Comparison of ENCODE assay signal across 27 cellular contexts in genomic region chr4:3311095-3311372, GRCh38. TPM values are rescaled to one million over a fixed set of nuclear protein-coding genes. Genes with fewer than 3 reads are reported as not detected.
DNase-seq lines count a peak whose midpoint lies in the region; ATAC-seq and TF ChIP-seq lines count a peak whose summit lies in the region.
"Had no signal": no experiment of that assay in that cellular context is flagged by ENCODE, and none has a peak within 500 bp of the region (broad histone marks: within the 10 kb centered on the region; RNA-seq: fewer than 3 reads in every experiment).

No MANE protein-coding gene starts in this region.

- no peak overlapping the region for H3K23ac ChIP-seq in IMR-90 (ENCODE audit: low read depth, low read length)

- no peak overlapping the region for H2AK5ac ChIP-seq in IMR-90 (ENCODE audit: low read depth, low read length)

- H3K4me3 ChIP-seq in BLaER1 (no peak overlapping the region), IMR-90 (ENCODE audit: insufficient read depth, low read depth, low read length) (no peak overlapping the region), spleen (no peak overlapping the region)
- H3K4me3 ChIP-seq: esophagus squamous epithelium, gastrocnemius medialis, lung, Peyer's patch, prostate gland, SJSA1, skin epidermis had no signal

- H3K9me1 ChIP-seq in IMR-90 (ENCODE audit: insufficient read depth, low read length) = peaks cover 34% of the 10 kb centered on the region

- ATAC-seq in IMR-90 (ENCODE audit: low read depth) (no peak), GM19023 (IDR thresholded peaks at IDR 0.05; ENCODE audit: unreplicated experiment) (no peak), WTC11 (no peak)
- ATAC-seq: activated CD8-positive, alpha-beta T cell treated with anti-CD3 and anti-CD28 coated beads, Interleukin-2, amount 10 ng/mL, durations not matched to agents 7 days and 5 days; T-cell had no signal

- H3K4me3 Mint-ChIP-seq in glutamatergic neuron (ENCODE audit: unreplicated experiment) (peak overlapping the region; percentile 23), WTC11 (no peak overlapping the region)
- H3K4me3 Mint-ChIP-seq: activated CD8-positive, alpha-beta T cell treated with anti-CD3 and anti-CD28 coated beads, Interleukin-2, amount 10 ng/mL, durations not matched to agents 7 days and 5 days; CD8-positive, alpha-beta memory T cell; HFFc6; neural crest cell; T-cell had no signal

- DNase-seq in IMR-90 = no peak
- DNase-seq in glutamatergic neuron = no peak
- DNase-seq in spleen = peak; percentile 64
- no peak for DNase-seq in Ammon's horn (ENCODE audit: low spot score)
- DNase-seq in WTC11 (ENCODE audit: low spot score) = no peak
- DNase-seq: activated CD4-positive, alpha-beta T cell treated with anti-CD3 and anti-CD28 coated beads for 1 hour; activated CD8-positive, alpha-beta T cell treated with anti-CD3 and anti-CD28 coated beads, Interleukin-2, amount 10 ng/mL, durations not matched to agents 7 days and 5 days; activated T-cell treated with anti-CD3 and anti-CD28 coated beads, Interleukin-2, amount 50 U/mL, for 1 hour; brain microvascular endothelial cell; CD8-positive, alpha-beta memory T cell; esophagus squamous epithelium; gastrocnemius medialis; HFFc6; hypothalamus; NCI-H146; NCI-H524; NK-92 treated with Interleukin-12 subunit alpha and Interleukin-12 subunit beta, amount 100 ng/mL, for 24 hours had no signal

- H3K27ac Mint-ChIP-seq in glutamatergic neuron (ENCODE audit: unreplicated experiment) (peak overlapping the region; percentile 38), WTC11 (no peak overlapping the region)
- H3K27ac Mint-ChIP-seq: activated CD8-positive, alpha-beta T cell treated with anti-CD3 and anti-CD28 coated beads, Interleukin-2, amount 10 ng/mL, durations not matched to agents 7 days and 5 days; HFFc6; T-cell had no signal

- no TSS peak for BruUV-seq in IMR-90 (replicated peaks; lab: Mats Ljungman, UMichigan)

- no peak overlapping the region for H2BK5ac ChIP-seq in IMR-90 (ENCODE audit: low read depth, low read length, poor library complexity, severe bottlenecking)

- H3K4me1 Mint-ChIP-seq in glutamatergic neuron (ENCODE audit: low read depth, unreplicated experiment) = peaks cover 38% of the 10 kb centered on the region
- peaks cover 18% of the 10 kb centered on the region for H3K4me1 Mint-ChIP-seq in WTC11

- H3K36me3 ChIP-seq in BLaER1 (peaks cover 51% of the 10 kb centered on the region), IMR-90 (ENCODE audit: control insufficient read depth, insufficient read depth, low read length) (no peaks in the 10 kb centered on the region), spleen (peaks cover 0 to 1% (median 0%) of the 10 kb centered on the region in 6 donors)
- H3K36me3 ChIP-seq: brain microvascular endothelial cell, gastrocnemius medialis, Peyer's patch, prostate gland, SJSA1 had no signal

- H4K91ac ChIP-seq in IMR-90 (ENCODE audit: insufficient read depth, low read depth, low read length) = no peak overlapping the region

- CTCF ChIA-PET in IMR-90 (lab: Yijun Ruan, JAX) (no interaction called here), WTC11 (lab: Charles Lee) (interaction anchor here (1.8 kb wide), 1 partner anchor 124 kb away, joined by 5 read pairs; no protein-coding TSS in a partner anchor)

- 88% methylated on average over 9 of the region's 13 CpGs; no CpG with 5 or more reads in 1 of the 2 experiments for WGBS in IMR-90 (ENCODE audit: extremely low coverage in 2 of 2, insufficient read length in 1 of 2), 2 experiments
- 94 to 96% (median 95%) methylated on average over 10 to 13 of the region's 13 CpGs for WGBS in spleen, 5 donors

- no peak overlapping the region for H2AFZ ChIP-seq in IMR-90 (replicated peaks; ENCODE audit: low read length, poor library complexity)

- peak overlapping the region; percentile 96 for H3K4me2 ChIP-seq in BLaER1
- H3K4me2 ChIP-seq in IMR-90 (ENCODE audit: low read depth, low read length) = no peak overlapping the region
- H3K4me2 ChIP-seq: KMS-11 had no signal

- H3K9ac ChIP-seq in BLaER1 (no peak overlapping the region), IMR-90 (ENCODE audit: low read depth, low read length) (no peak overlapping the region)
- H3K9ac ChIP-seq: KMS-11 had no signal

- H3K9me3 ChIP-seq in BLaER1 (no peaks in the 10 kb centered on the region), IMR-90 (ENCODE audit: control insufficient read depth, insufficient read depth, low read length) (no peaks in the 10 kb centered on the region), spleen (no peaks in the 10 kb centered on the region)
- H3K9me3 ChIP-seq: esophagus squamous epithelium, gastrocnemius medialis, Peyer's patch, prostate gland, SJSA1 had no signal

- H3K36me3 Mint-ChIP-seq in glutamatergic neuron (ENCODE audit: unreplicated experiment) (peaks cover under 1% of the 10 kb centered on the region), WTC11 (peaks cover 1% of the 10 kb centered on the region; the same call in 1 of the 2 replicates)
- H3K36me3 Mint-ChIP-seq: CD8-positive, alpha-beta memory T cell had no signal

- TF ChIP-seq POLR2A in IMR-90 (IDR thresholded peaks at IDR 0.05; ENCODE audit: low read depth, low read length) (no peak), spleen (IDR thresholded peaks at IDR 0.05) (no peak)

- H3K27me3 Mint-ChIP-seq in glutamatergic neuron (ENCODE audit: unreplicated experiment) (peaks cover 8% of the 10 kb centered on the region), WTC11 (ENCODE audit: low read depth) (no peaks in the 10 kb centered on the region)
- H3K27me3 Mint-ChIP-seq: T-cell had no signal

- H2BK120ac ChIP-seq in IMR-90 (ENCODE audit: low read depth, low read length) = no peak overlapping the region

- H3K27ac ChIP-seq in BLaER1 (peak overlapping the region; percentile 56), IMR-90 (ENCODE audit: insufficient read depth, low read length) (no peak overlapping the region), spleen (no peak overlapping the region)
- H3K27ac ChIP-seq: brain microvascular endothelial cell, esophagus squamous epithelium, gastrocnemius medialis, KMS-11, prostate gland, SJSA1, skin epidermis had no signal

- no peak overlapping the region for H3K18ac ChIP-seq in IMR-90 (ENCODE audit: low read depth, low read length)

- H3K9me3 Mint-ChIP-seq in glutamatergic neuron (ENCODE audit: unreplicated experiment) = peaks cover 9% of the 10 kb centered on the region
- H3K9me3 Mint-ChIP-seq in WTC11 = no peaks in the 10 kb centered on the region
- H3K9me3 Mint-ChIP-seq: CD8-positive, alpha-beta memory T cell; HFFc6; neural crest cell; T-cell had no signal

- no peak for TF ChIP-seq RAD21 in IMR-90 (IDR thresholded peaks at IDR 0.05; ENCODE audit: low read length)

- H4K8ac ChIP-seq in IMR-90 (ENCODE audit: low read depth in 2 of 2, low read length in 2 of 2) = no peak overlapping the region

- H3K4me1 ChIP-seq in BLaER1 (peaks cover 85% of the 10 kb centered on the region), IMR-90 (ENCODE audit: control insufficient read depth, insufficient read depth, low read length) (peaks cover 4% of the 10 kb centered on the region), spleen (peaks cover 0 to 20% (median 9%) of the 10 kb centered on the region in 6 donors)
- H3K4me1 ChIP-seq: prostate gland had no signal

- H3K4ac ChIP-seq in IMR-90 (ENCODE audit: low read depth, low read length) = no peak overlapping the region

- no peak overlapping the region for H2BK15ac ChIP-seq in IMR-90 (ENCODE audit: low read depth, low read length)

- H3K79me1 ChIP-seq in IMR-90 (ENCODE audit: low read depth in 1 of 2, low read length in 2 of 2) = peaks cover 30 to 80% of the 10 kb centered on the region in 2 experiments

- no peak overlapping the region for H2BK20ac ChIP-seq in IMR-90 (ENCODE audit: low read depth, low read length)

- TF ChIP-seq CTCF in IMR-90 (conservative IDR thresholded peaks at IDR 0.05; ENCODE audit: low read depth, low read length) (no peak), glutamatergic neuron (IDR thresholded peaks at IDR 0.05; ENCODE audit: partially characterized antibody, unreplicated experiment) (no peak), spleen (IDR thresholded peaks at IDR 0.05 in 8 of 11, conservative IDR thresholded peaks at IDR 0.05 in 3 of 11) (no peak), WTC11 (IDR thresholded peaks at IDR 0.05) (no peak)

- H4K20me1 ChIP-seq in BLaER1 (peaks cover 62% of the 10 kb centered on the region), IMR-90 (ENCODE audit: insufficient read depth, low read length) (peaks cover 48% of the 10 kb centered on the region)

- in situ Hi-C loops in IMR-90 (cut with MboI; ENCODE audit: low sequenced_read_pairs) = no loop called here

- H2AK9ac ChIP-seq in IMR-90 (replicated peaks; ENCODE audit: low read depth, low read length, poor library complexity) = peak overlapping the region; percentile 73

- H3K27me3 ChIP-seq in BLaER1 (no peaks in the 10 kb centered on the region), IMR-90 (ENCODE audit: control insufficient read depth, insufficient read depth, low read length) (no peaks in the 10 kb centered on the region), spleen (replicated peaks in 1 of 7) (no peaks in the 10 kb centered on the region)
- H3K27me3 ChIP-seq: brain microvascular endothelial cell, esophagus squamous epithelium, gastrocnemius medialis, Peyer's patch, SJSA1 had no signal

- POLR2A ChIA-PET in IMR-90 (lab: Charles Lee; ENCODE audit: unreplicated experiment) (no interaction called here), WTC11 (lab: Charles Lee) (no interaction called here)

- no peak overlapping the region for H4K5ac ChIP-seq in IMR-90 (ENCODE audit: low read depth, low read length)

- no peak overlapping the region for H3K56ac ChIP-seq in IMR-90 (ENCODE audit: extremely low read depth, insufficient read depth, low read length)

- intact Hi-C loops in IMR-90 (cut with micrococcal nuclease) (no loop called here), spleen (cut with DNase I; ENCODE audit: low total_unique reads) (no loop called here)

- H3K14ac ChIP-seq in IMR-90 (replicated peaks; ENCODE audit: low read depth, low read length) = no peak overlapping the region

- dilution Hi-C loops in IMR-90 (cut with HindIII; ENCODE audit: low sequenced_read_pairs, unreplicated experiment) = no loop called here

TF ChIP-seq in WTC11, 78 proteins besides CTCF, POLR2A, EP300 and RAD21 (continues in another document):
- TF ChIP-seq ZNF121 (CRISPR knock-in tag; IDR thresholded peaks at IDR 0.05) (no peak), GTF2I (CRISPR knock-in tag; conservative IDR thresholded peaks at IDR 0.05) (no peak)

RNA-seq across cellular contexts. Expression of gene RGS12, which starts 18.2 kb away (rescaled TPM):
- 11.8 and 13.1 TPM in 2 replicates for total RNA-seq in IMR-90 (2012; rRNA removed)
- 12.0 and 15.7 TPM in 2 replicates for polyA plus RNA-seq in IMR-90 (2012; rRNA removed)
- 9.1 and 13.7 TPM in 2 replicates for polyA plus RNA-seq in IMR-90 (2012; cell fraction: cytosol; rRNA removed)
- 27.6 and 42.6 TPM in 2 replicates for polyA plus RNA-seq in IMR-90 (2012; cell fraction: nucleus; rRNA removed; ENCODE audit: low replicate concordance)
- 107 TPM for total RNA-seq in glutamatergic neuron (ENCODE audit: unreplicated experiment)
- 10 to 100 TPM; 12.0 to 36.2 (median 18.8) TPM for total RNA-seq in spleen
- 10 to 100 TPM in 2 of 3 donors, 1 to 10 TPM in 1; 7.5 to 26.5 (median 23.1) TPM for polyA plus RNA-seq in spleen
- total RNA-seq in WTC11 (2021) = 21.0 to 24.7 TPM (median 24.2 TPM) in 3 replicates
